ENCODE assay signal across 23 cellular contexts in genomic region chr5:13034048-13034447, GRCh38.
DNase-seq lines count a peak whose midpoint lies in the region; ATAC-seq, FAIRE-seq and TF ChIP-seq lines count a peak whose summit lies in the region.
"Had no signal": no experiment of that assay in that cellular context is flagged by ENCODE, and none has a peak within 500 bp of the region (broad histone marks: within the 10 kb centered on the region; RNA-seq: fewer than 3 reads in every experiment).

No MANE protein-coding gene starts in this region.

- H3K9me3 Mint-ChIP-seq in type B pancreatic cell, result no peaks in the 10 kb centered on the region

- no peak for FAIRE-seq in endothelial cell of umbilical vein (lab: Jason Lieb, UNC)
- FAIRE-seq: GM12892, HTR-8/SVneo had no signal

- H3K56ac ChIP-seq in mesendoderm (ENCODE audit: low read length), result no peak overlapping the region

- no peak for TF ChIP-seq POLR2A in endothelial cell of umbilical vein (IDR thresholded peaks at IDR 0.05; ENCODE audit: low read depth, low read length)

- H2BK15ac ChIP-seq in mesendoderm (replicated peaks; ENCODE audit: low read depth), result no peak overlapping the region

- H3K27me3 ChIP-seq in PC-3 (ENCODE audit: low read length), result no peaks in the 10 kb centered on the region
- no peaks in the 10 kb centered on the region for H3K27me3 ChIP-seq in endothelial cell of umbilical vein (ENCODE audit: control insufficient read depth in 2 of 2, insufficient read depth in 2 of 2, low read length in 2 of 2)
- no peaks in the 10 kb centered on the region for H3K27me3 ChIP-seq in mesendoderm (ENCODE audit: insufficient read depth, low read length, poor library complexity)
- H3K27me3 ChIP-seq: BLaER1 had no signal

- H3K4me3 ChIP-seq in PC-3 (ENCODE audit: low read length) (no peak overlapping the region), endothelial cell of umbilical vein (replicated peaks in 1 of 3; ENCODE audit: insufficient read depth in 1 of 3, low read depth in 1 of 3, low read length in 3 of 3) (no peak overlapping the region), mesendoderm (ENCODE audit: low read length) (no peak overlapping the region)
- H3K4me3 ChIP-seq: BLaER1, GM23248, HAP-1 had no signal

- H3K36me3 Mint-ChIP-seq in type B pancreatic cell, result no peaks in the 10 kb centered on the region

- no peak overlapping the region for H3K18ac ChIP-seq in mesendoderm (ENCODE audit: low read length)

- peaks cover 3% of the 10 kb centered on the region for H3F3A ChIP-seq in PC-3 (ENCODE audit: low read length, unreplicated experiment)

- no peak overlapping the region for H3K9ac ChIP-seq in PC-3 (ENCODE audit: low read length)
- no peak overlapping the region for H3K9ac ChIP-seq in endothelial cell of umbilical vein (replicated peaks; ENCODE audit: extremely low read depth, insufficient read depth, low read length)
- H3K9ac ChIP-seq in mesendoderm (ENCODE audit: low read length), result no peak overlapping the region
- H3K9ac ChIP-seq: BLaER1, GM23248, KMS-11 had no signal

- H2BK120ac ChIP-seq in mesendoderm (ENCODE audit: low read depth, low read length), result no peak overlapping the region

- no TSS peak for BruUV-seq in PC-3 (replicated peaks; lab: Mats Ljungman, UMichigan)
- BruUV-seq in endothelial cell of umbilical vein (replicated peaks; lab: Mats Ljungman, UMichigan), result no TSS peak

- peak overlapping the region; percentile 23 for H3K4me2 ChIP-seq in PC-3 (ENCODE audit: low read length)
- H3K4me2 ChIP-seq in endothelial cell of umbilical vein (ENCODE audit: insufficient read depth, low read length), result no peak overlapping the region
- H3K4me2 ChIP-seq in mesendoderm (ENCODE audit: low read length), result no peak overlapping the region
- H3K4me2 ChIP-seq: BLaER1, KMS-11 had no signal

- H3K27ac ChIP-seq in PC-3 (ENCODE audit: low read length) (0 out of 2 replicates have a peak overlapping the region, but pooled peaks have one; percentile 5), endothelial cell of umbilical vein (ENCODE audit: insufficient read depth, low read depth, low read length) (no peak overlapping the region), mesendoderm (ENCODE audit: low read depth, low read length) (no peak overlapping the region)
- H3K27ac ChIP-seq: BLaER1, GM23248, KMS-11 had no signal

- H3K9me3 ChIP-seq in PC-3 (ENCODE audit: low read length) (no peaks in the 10 kb centered on the region), endothelial cell of umbilical vein (replicated peaks; ENCODE audit: control insufficient read depth, insufficient read depth, low read length) (no peaks in the 10 kb centered on the region)
- H3K9me3 ChIP-seq: BLaER1, HAP-1 had no signal

- H2BK5ac ChIP-seq in mesendoderm (ENCODE audit: low read length), result no peak overlapping the region

- dilution Hi-C loops in endothelial cell of umbilical vein (cut with MboI; ENCODE audit: extremely low pct_ligation_motif_present, low sequenced_read_pairs), result no loop called here

- no peak overlapping the region for H3K4ac ChIP-seq in mesendoderm (ENCODE audit: low read depth, low read length)

- no peaks in the 10 kb centered on the region for H3K9me1 ChIP-seq in endothelial cell of umbilical vein (replicated peaks; ENCODE audit: control insufficient read depth, extremely low read depth, insufficient read depth, low read length)

- H3K4me1 Mint-ChIP-seq in type B pancreatic cell (ENCODE audit: unreplicated experiment), result no peaks in the 10 kb centered on the region

- CTCF ChIA-PET in PC-3 (lab: Charles Lee), result no interaction called here
- CTCF ChIA-PET in endothelial cell of umbilical vein (lab: Charles Lee), result no interaction called here

- no peak overlapping the region for H3K27ac Mint-ChIP-seq in type B pancreatic cell
- H3K27ac Mint-ChIP-seq: CD4-positive, alpha-beta T cell had no signal

- peak; percentile 98 for ATAC-seq in PC-3

- no CpG with 5 or more reads among the region's 2 CpGs for WGBS in mesendoderm (ENCODE audit: extremely low coverage, insufficient coverage, low lambda C conversion rate)

- H4K20me1 ChIP-seq in PC-3 (ENCODE audit: low read length) (no peaks in the 10 kb centered on the region), endothelial cell of umbilical vein (replicated peaks; ENCODE audit: control insufficient read depth, extremely low read depth, insufficient read depth, low read length) (no peaks in the 10 kb centered on the region)
- H4K20me1 ChIP-seq: BLaER1 had no signal

- TF ChIP-seq CTCF in PC-3 (conservative IDR thresholded peaks at IDR 0.05; ENCODE audit: low read depth, low read length) (no peak), endothelial cell of umbilical vein (IDR thresholded peaks at IDR 0.05; ENCODE audit: extremely low read depth in 1 of 2, insufficient read depth in 1 of 2, low read depth in 1 of 2, low read length in 2 of 2) (no peak), type B pancreatic cell (conservative IDR thresholded peaks at IDR 0.05) (no peak)

- H3K4me1 ChIP-seq in PC-3 (ENCODE audit: insufficient read depth, low read length) (peaks cover 5% of the 10 kb centered on the region), endothelial cell of umbilical vein (ENCODE audit: control insufficient read depth, extremely low read depth, insufficient read depth, low read length) (no peaks in the 10 kb centered on the region), mesendoderm (ENCODE audit: control insufficient read depth, low read depth, low read length) (no peaks in the 10 kb centered on the region)
- H3K4me1 ChIP-seq: BLaER1, HAP-1 had no signal

- intact Hi-C loops in PC-3 (cut with micrococcal nuclease), result loop anchor here (5.0 to 10.0 kb wide), 2 partner anchors 82 to 531 kb away; no protein-coding TSS in a partner anchor
- intact Hi-C loops in endothelial cell of umbilical vein (cut with micrococcal nuclease), result no loop called here

- H3K4me3 Mint-ChIP-seq in type B pancreatic cell, result no peak overlapping the region
- H3K4me3 Mint-ChIP-seq: CD4-positive, alpha-beta T cell had no signal

- POLR2A ChIA-PET in PC-3 (lab: Charles Lee; ENCODE audit: unreplicated experiment), result no interaction called here
- POLR2A ChIA-PET in endothelial cell of umbilical vein (lab: Charles Lee), result no interaction called here

- H3K9me2 ChIP-seq in PC-3 (replicated peaks; ENCODE audit: low read length), result no peaks in the 10 kb centered on the region

- H2AFZ ChIP-seq in PC-3 (ENCODE audit: low read length) (no peak overlapping the region), endothelial cell of umbilical vein (ENCODE audit: low read depth, low read length) (no peak overlapping the region)
- H2AFZ ChIP-seq: GM23248 had no signal

- H3K79me1 ChIP-seq in mesendoderm (ENCODE audit: low read length), result no peaks in the 10 kb centered on the region

- no peak overlapping the region for H4K5ac ChIP-seq in mesendoderm (ENCODE audit: low read length)

- H3K36me3 ChIP-seq in PC-3 (ENCODE audit: low read depth, low read length), result no peaks in the 10 kb centered on the region
- H3K36me3 ChIP-seq in endothelial cell of umbilical vein (ENCODE audit: control insufficient read depth in 2 of 2, extremely low read depth in 1 of 2, insufficient read depth in 2 of 2, low read length in 2 of 2), result no peaks in the 10 kb centered on the region
- no peaks in the 10 kb centered on the region for H3K36me3 ChIP-seq in mesendoderm (ENCODE audit: control insufficient read depth, insufficient read depth, low read length)
- H3K36me3 ChIP-seq: BLaER1, HAP-1 had no signal

- H3K79me2 ChIP-seq in PC-3 (ENCODE audit: low read length) (no peaks in the 10 kb centered on the region), endothelial cell of umbilical vein (ENCODE audit: control insufficient read depth, insufficient read depth, low read length) (no peaks in the 10 kb centered on the region), mesendoderm (ENCODE audit: control insufficient read depth, insufficient read depth, low read length) (no peaks in the 10 kb centered on the region)

- no peak overlapping the region for H4K8ac ChIP-seq in mesendoderm (ENCODE audit: low read depth, low read length)

- DNase-seq in HCEC 1CT (peak; percentile 47), PC-3 (peak; percentile 81), endothelial cell of umbilical vein (ENCODE audit: low read depth, low spot score) (peak; percentile 2), type B pancreatic cell (ENCODE audit: extremely low spot score, unreplicated experiment) (no peak), nucleus accumbens (lab: John Stamatoyannopoulos, UW) (no peak), NCI-H510A (lab: John Stamatoyannopoulos, UW) (no peak), mesendoderm (no peak)
- DNase-seq: ACHN; CD4-positive, alpha-beta T cell; COR-L47; DND-41; GM23248; NCI-H1694; NCI-H2081; NCI-H2171 treated with DMSO at 0.1 percent for 48 hours; NCI-H526 treated with DMSO at 0.1 percent for 48 hours; OCI-M1; Right ventricle myocardium superior had no signal

- H3K23ac ChIP-seq in mesendoderm (ENCODE audit: low read length), result no peak overlapping the region

- no peak overlapping the region for H2AK5ac ChIP-seq in mesendoderm (ENCODE audit: low read length)

- H3K27me3 Mint-ChIP-seq in type B pancreatic cell, result no peaks in the 10 kb centered on the region
- H3K27me3 Mint-ChIP-seq: CD4-positive, alpha-beta T cell had no signal

TF ChIP-seq in endothelial cell of umbilical vein, 7 proteins besides CTCF, POLR2A, EP300 and RAD21:
- no peak for TF ChIP-seq JUN (IDR thresholded peaks at IDR 0.05; ENCODE audit: borderline replicate concordance, insufficient read depth, insufficient read length, low read depth)
- no peak for TF ChIP-seq GATA2 (IDR thresholded peaks at IDR 0.05; ENCODE audit: insufficient read depth, insufficient read length, low read depth, low read length)
- TF ChIP-seq POLR2AphosphoS5 (IDR thresholded peaks at IDR 0.05; ENCODE audit: insufficient read depth, low read depth, low read length), result no peak
- TF ChIP-seq EZH2 (IDR thresholded peaks at IDR 0.05; ENCODE audit: borderline replicate concordance, low read depth, low read length, severe bottlenecking), result no peak
- TF ChIP-seq MYC (IDR thresholded peaks at IDR 0.05; ENCODE audit: low read depth, low read length), result no peak
- TF ChIP-seq FOS (IDR thresholded peaks at IDR 0.05; ENCODE audit: borderline replicate concordance, insufficient read depth, low read length), result no peak
- no peak for TF ChIP-seq MAX (IDR thresholded peaks at IDR 0.05; ENCODE audit: insufficient read depth, insufficient read length)

Comparison
In these comparisons a context has a peak if more than half of its experiments do, and no peak if none do; other contexts are left out.
1. DNase-seq: peak in HCEC 1CT (single experiment), PC-3 (single experiment) and endothelial cell of umbilical vein (single experiment); none in type B pancreatic cell (single experiment), nucleus accumbens (0 of 56), NCI-H510A (single experiment) and mesendoderm (single experiment).